In genomic region chr16:57606847-57607501, GRCh38 we compare ENCODE assay signal across 2 cellular contexts.
TF ChIP-seq lines count a peak whose summit lies in the region.

No MANE protein-coding gene starts in this region.

TF ChIP-seq in SK-N-SH, 30 proteins besides CTCF, POLR2A, EP300 and RAD21 (continued from another document):
- TF ChIP-seq GABPA (IDR thresholded peaks at IDR 0.05; ENCODE audit: low read depth) (no peak), MAX (IDR thresholded peaks at IDR 0.05; ENCODE audit: low read depth) (no peak), USF2 (IDR thresholded peaks at IDR 0.05; ENCODE audit: borderline replicate concordance, low read depth, low read length) (no peak), SIN3A (IDR thresholded peaks at IDR 0.05; ENCODE audit: borderline replicate concordance, low read depth, low read length) (no peak), FOXM1 (IDR thresholded peaks at IDR 0.05; ENCODE audit: low read depth) (no peak), YY1 (IDR thresholded peaks at IDR 0.05; ENCODE audit: low read depth) (no peak)

TF ChIP-seq in SK-N-SH treated with all-trans-retinoic acid at 6 μM for 48 hours, 23 proteins besides CTCF, POLR2A, EP300 and RAD21 (continued from another document):
- TF ChIP-seq TSHZ2 (CRISPR knock-in tag; IDR thresholded peaks at IDR 0.05), result no peak
- TF ChIP-seq ZFP3 (CRISPR knock-in tag; IDR thresholded peaks at IDR 0.05), result no peak
- TF ChIP-seq OSR1 (CRISPR knock-in tag; IDR thresholded peaks at IDR 0.05), result no peak
- no peak for TF ChIP-seq POU6F1 (CRISPR knock-in tag; IDR thresholded peaks at IDR 0.05; ENCODE audit: borderline replicate concordance, low read depth)
- no peak for TF ChIP-seq GLIS3 (CRISPR knock-in tag; IDR thresholded peaks at IDR 0.05)
- no peak for TF ChIP-seq ARNTL (CRISPR knock-in tag; IDR thresholded peaks at IDR 0.05; ENCODE audit: borderline replicate concordance, low read depth)
- no peak for TF ChIP-seq RARB (CRISPR knock-in tag; IDR thresholded peaks at IDR 0.05)
- TF ChIP-seq ESRRG (CRISPR knock-in tag; IDR thresholded peaks at IDR 0.05), result no peak
- TF ChIP-seq TOX (CRISPR knock-in tag; IDR thresholded peaks at IDR 0.05; ENCODE audit: borderline replicate concordance), result no peak
- no peak for TF ChIP-seq CSRNP3 (CRISPR knock-in tag; IDR thresholded peaks at IDR 0.05)
- TF ChIP-seq ISL1 (CRISPR knock-in tag; IDR thresholded peaks at IDR 0.05), result no peak
- TF ChIP-seq SNAI2 (CRISPR knock-in tag; IDR thresholded peaks at IDR 0.05), result no peak
- no peak for TF ChIP-seq ZNF565 (CRISPR knock-in tag; conservative IDR thresholded peaks at IDR 0.05; ENCODE audit: low read depth)
- TF ChIP-seq ZNF70 (CRISPR knock-in tag; IDR thresholded peaks at IDR 0.05), result no peak
- no peak for TF ChIP-seq BACH2 (CRISPR knock-in tag; IDR thresholded peaks at IDR 0.05; ENCODE audit: borderline replicate concordance)
- no peak for TF ChIP-seq CSDC2 (CRISPR knock-in tag; IDR thresholded peaks at IDR 0.05)
TF ChIP-seq in SK-N-SH treated with all-trans-retinoic acid at 6 μM for 48 hours: peak in this region for 0.
